ENCODE assay signal across 8 cellular contexts in the genomic region with DNA sequence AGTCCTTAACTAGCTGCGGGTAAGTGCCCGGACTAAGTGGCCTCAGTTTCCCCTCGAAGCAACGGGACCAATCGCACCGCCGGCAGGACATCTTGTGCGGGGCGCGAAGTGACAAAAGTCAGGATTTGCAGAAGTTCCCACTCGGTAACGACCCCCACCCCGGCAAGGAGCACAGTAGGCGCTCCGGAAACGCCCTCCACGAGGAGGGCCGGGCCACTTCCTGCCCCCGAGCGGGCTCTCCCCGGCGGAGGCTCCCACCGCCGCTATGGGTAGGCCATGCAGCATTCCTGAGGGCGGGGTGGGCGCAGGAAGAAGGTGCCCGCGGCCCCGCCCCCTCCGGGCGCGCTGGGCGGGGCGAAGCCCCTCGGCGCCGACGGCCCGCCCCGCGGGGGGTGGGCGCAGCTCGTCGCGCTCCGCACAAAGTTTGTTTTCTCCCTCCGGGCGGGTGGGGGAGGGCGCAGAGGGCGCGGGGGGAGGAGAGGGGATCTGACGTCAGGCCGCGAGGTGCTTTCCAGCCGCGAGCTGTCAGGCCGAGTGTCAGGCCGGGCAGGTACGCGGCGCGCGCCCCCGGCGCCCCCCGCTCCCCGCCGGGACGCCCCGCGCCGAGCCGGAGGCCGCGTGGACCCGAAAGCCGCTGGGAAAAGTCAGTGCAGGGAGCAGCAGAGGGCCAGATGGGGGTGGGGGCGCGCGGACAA. TPM values are rescaled to one million over a fixed set of nuclear protein-coding genes. Genes with fewer than 3 reads are reported as not detected.
A peak's percentile ranks its signal among the peaks of the same experiment; 100 is the strongest.
DNase-seq lines count a peak whose midpoint lies in the region; ATAC-seq, FAIRE-seq and TF ChIP-seq lines count a peak whose summit lies in the region.

TSS of gene TGIF2 (plus strand) at position 495 of the 695 bp plus-strand sequence. CDS start 5,178 bp downstream, outside the sequence.

- TF ChIP-seq CTCF in AG09309 (IDR thresholded peaks at IDR 0.05; ENCODE audit: control insufficient read depth, insufficient read depth, low read depth, low read length, missing control alignments) (no peak), H1 (IDR thresholded peaks at IDR 0.05; ENCODE audit: control extremely low read depth in 1 of 3, insufficient read depth in 1 of 3, low read depth in 1 of 3, low read length in 3 of 3) (no peak)

- no peak within 1 kb of the TSS; the same call in 1 of the 2 replicates for H2AFZ ChIP-seq in H1 (ENCODE audit: low read length)

- 1% methylated on average over 27 of the region's 80 CpGs; no CpG with 5 or more reads in 1 of the 2 experiments for WGBS in H1 (ENCODE audit: extremely low coverage in 1 of 2, insufficient coverage in 1 of 2, insufficient read length in 1 of 2, insufficient replicate concordance in 2 of 2, low coverage in 1 of 2, low lambda C conversion rate in 2 of 2, missing lambda C conversion rate in 1 of 2), 2 experiments
- 0 to 1% methylated on average over 30 to 36 of the region's 80 CpGs for WGBS in mesodermal cell (ENCODE audit: insufficient coverage in 2 of 2), 2 experiments

- peaks cover 16 to 54% of the 10 kb centered on the region in 2 experiments for H3K79me2 ChIP-seq in H1 (ENCODE audit: control insufficient read depth in 1 of 2, insufficient read depth in 2 of 2, low read length in 2 of 2)

- peak within 1 kb of the TSS; percentile 98 for H2BK120ac ChIP-seq in H1 (replicated peaks; ENCODE audit: low read depth, low read length)

- H4K20me1 ChIP-seq in H1 (replicated peaks in 1 of 2; ENCODE audit: control insufficient read depth in 1 of 2, insufficient read depth in 2 of 2, low read length in 2 of 2): peaks cover 0 to 4% of the 10 kb centered on the region in 2 experiments

- H2BK12ac ChIP-seq in H1 (ENCODE audit: low read depth, low read length): peak within 1 kb of the TSS; percentile 97

- TF ChIP-seq EP300 in H1 (IDR thresholded peaks at IDR 0.05; ENCODE audit: borderline replicate concordance in 1 of 2, low read depth in 2 of 2, low read length in 2 of 2): no peak; a peak in 1 of 3 replicates

- H3K14ac ChIP-seq in H1 (ENCODE audit: insufficient read length): no peak within 1 kb of the TSS

- POLR2A ChIA-PET in H1 (lab: Charles Lee; ENCODE audit: partially characterized antibody): interaction anchor here (0.6 to 17.6 kb wide), 10 partner anchors 13 to 772 kb away, joined by 3 to 388 read pairs (median 4); partner anchors contain the start of gene RAB5IF

- H4K8ac ChIP-seq in H1 (ENCODE audit: extremely low read depth, insufficient read depth, low read length): peak within 1 kb of the TSS; percentile 98; the same call in 1 of the 2 replicates

- H3K9ac ChIP-seq in H1 (replicated peaks in 1 of 4; ENCODE audit: extremely low read depth in 1 of 4, low read depth in 3 of 4, low read length in 3 of 4): peak within 1 kb of the TSS; percentile 85 to 89 (median 86)

- H3K23ac ChIP-seq in H1 (ENCODE audit: insufficient read length): no peak within 1 kb of the TSS

- peaks cover 3% of the 10 kb centered on the region for H3K79me1 ChIP-seq in H1 (ENCODE audit: low read depth, low read length)

- H3K4me2 ChIP-seq in H1 (ENCODE audit: insufficient read depth in 1 of 2, low read depth in 2 of 2, low read length in 2 of 2): peak within 1 kb of the TSS; percentile 98 to 99

- H3K27me3 ChIP-seq in H1 (replicated peaks in 1 of 4; ENCODE audit: control insufficient read depth in 3 of 4, extremely low read depth in 1 of 4, insufficient read depth in 3 of 4, low read length in 3 of 4): no peaks in the 10 kb centered on the region

- peak within 1 kb of the TSS; percentile 75 for H4K5ac ChIP-seq in H1 (ENCODE audit: insufficient read length, low read depth, low read length)

- H2BK20ac ChIP-seq in H1 (ENCODE audit: low read length): peak within 1 kb of the TSS; percentile 10; the same call in 1 of the 2 replicates

- H3K56ac ChIP-seq in H1 (replicated peaks; ENCODE audit: insufficient read length, low read depth, low read length): peak within 1 kb of the TSS; percentile 95

- H3K4ac ChIP-seq in H1 (replicated peaks; ENCODE audit: insufficient read length, low read depth, low read length): peak within 1 kb of the TSS; percentile 54

- FAIRE-seq in H1 (lab: Jason Lieb, UNC): no peak

- peak within 1 kb of the TSS; percentile 99; the same call in 1 of the 2 replicates for H2BK15ac ChIP-seq in H1 (ENCODE audit: low read length)

- peak in 1 of 2 experiments; percentile 38; a peak in 1 of 3 replicates for TF ChIP-seq POLR2A in H1 (IDR thresholded peaks at IDR 0.05; ENCODE audit: control extremely low read depth in 1 of 2, low read depth in 2 of 2, low read length in 2 of 2)

- no peak for DNase-seq in AG09309 (ENCODE audit: low read depth)
- peak; percentile 68 for DNase-seq in NOMO-1 treated with dmso at 0.1 percent for 144 hours (lab: John Stamatoyannopoulos, UW; ENCODE audit: unreplicated experiment)
- DNase-seq in activated CD8-positive, alpha-beta memory T cell treated with anti-CD3 and anti-CD28 coated beads for 48 hours (ENCODE audit: low read depth in 2 of 3, low spot score in 2 of 3): peak; percentile 80 to 91 (median 80)
- DNase-seq in H1 (ENCODE audit: low read depth in 1 of 2, low spot score in 2 of 2): peak; percentile 73 to 95
- DNase-seq in stimulated activated CD8-positive, alpha-beta memory T cell treated with anti-CD3 and anti-CD28 coated beads, Interleukin-15, amount 100 ng/mL, for 48 hours (ENCODE audit: low read depth in 2 of 2): peak; percentile 88 to 90

- H2AK5ac ChIP-seq in H1 (ENCODE audit: low read depth, low read length): peak within 1 kb of the TSS; percentile 86

- H3K23me2 ChIP-seq in H1 (ENCODE audit: low read depth, low read length): peaks cover 17% of the 10 kb centered on the region

- H3K9me3 ChIP-seq in H1 (ENCODE audit: insufficient read depth in 2 of 2, low read depth in 1 of 2, low read length in 1 of 2) (no peaks in the 10 kb centered on the region), mesodermal cell (ENCODE audit: control insufficient read depth, low read length) (no peaks in the 10 kb centered on the region)

- H3K4me1 ChIP-seq in H1 (replicated peaks in 1 of 4; ENCODE audit: control insufficient read depth in 3 of 4, insufficient read depth in 4 of 4, low read length in 3 of 4) (peaks cover 14 to 31% (median 18%) of the 10 kb centered on the region in 4 experiments), mesodermal cell (ENCODE audit: control insufficient read depth, insufficient read depth, low read length, poor library complexity, severe bottlenecking) (peaks cover 21% of the 10 kb centered on the region)

- peak within 1 kb of the TSS; percentile 93 for H2BK5ac ChIP-seq in H1 (ENCODE audit: low read depth, low read length)

- H3K18ac ChIP-seq in H1 (ENCODE audit: extremely low read depth, low read length): peak within 1 kb of the TSS; percentile 100

- peak within 1 kb of the TSS; percentile 94 for H4K91ac ChIP-seq in H1 (replicated peaks; ENCODE audit: insufficient read length, low read length)

- H3K36me3 ChIP-seq in H1 (ENCODE audit: control insufficient read depth in 2 of 4, insufficient read depth in 4 of 4, low read length in 3 of 4) (no peaks in the 10 kb centered on the region; a peak in 2 of 8 replicates), mesodermal cell (ENCODE audit: control insufficient read depth, insufficient read depth, low read length) (peaks cover 19% of the 10 kb centered on the region)

- H3K27ac ChIP-seq in H1 (ENCODE audit: low read depth, low read length): peak within 1 kb of the TSS; percentile 85
- peak within 1 kb of the TSS; percentile 93 for H3K27ac ChIP-seq in mesodermal cell (ENCODE audit: low read depth, low read length, severe bottlenecking)

- CTCF ChIA-PET in H1 (lab: Charles Lee; ENCODE audit: partially characterized antibody): interaction anchor here (2.3 to 18.0 kb wide), 2 partner anchors 16 to 32 kb away, joined by 11 to 202 read pairs; partner anchors contain the start of gene MYL9

- H3K4me3 ChIP-seq in AG09309 (ENCODE audit: control insufficient read depth, low read depth, low read length): peak within 1 kb of the TSS; percentile 83
- peak within 1 kb of the TSS; percentile 63 to 98 (median 78) for H3K4me3 ChIP-seq in H1 (ENCODE audit: extremely low read depth in 1 of 4, insufficient read depth in 2 of 4, low read depth in 3 of 4, low read length in 4 of 4)
- H3K4me3 ChIP-seq in mesodermal cell (ENCODE audit: extremely low read depth, insufficient read depth, low read length, poor library complexity, severe bottlenecking): peak within 1 kb of the TSS; percentile 97

- ATAC-seq in GM18873 (IDR thresholded peaks at IDR 0.05; ENCODE audit: low FRiP score, unreplicated experiment): peak; percentile 46
- ATAC-seq in HG03135 (IDR thresholded peaks at IDR 0.05; ENCODE audit: unreplicated experiment): peak; percentile 56

- no peak for TF ChIP-seq RAD21 in H1 (IDR thresholded peaks at IDR 0.05 in 1 of 2, conservative IDR thresholded peaks at IDR 0.05 in 1 of 2; ENCODE audit: low read depth in 2 of 2, low read length in 2 of 2)

TF ChIP-seq in H1, 55 proteins besides CTCF, POLR2A, EP300 and RAD21 (continues in another document):
- TF ChIP-seq ZNF274 (IDR thresholded peaks at IDR 0.05; ENCODE audit: borderline replicate concordance, extremely low read depth, low read length): no peak
- no peak for TF ChIP-seq SP1 (IDR thresholded peaks at IDR 0.05; ENCODE audit: low read depth, low read length)
- TF ChIP-seq TAF7 (optimal IDR thresholded peaks at IDR 0.05; ENCODE audit: borderline replicate concordance, low read depth, low read length): peak; percentile 30
- no peak for TF ChIP-seq TCF12 (IDR thresholded peaks at IDR 0.05; ENCODE audit: low read depth, low read length)
- no peak for TF ChIP-seq GTF2F1 (IDR thresholded peaks at IDR 0.05; ENCODE audit: borderline replicate concordance, low read depth, low read length)

RNA-seq across cellular contexts. Expression of gene TGIF2, which starts in this region (rescaled TPM):
- 76.7 and 77.7 TPM in 2 replicates for total RNA-seq in H1 (2021; fragmentation: NEBNext Ultra II Directional; extraction: Animal tissue kit (Norgen Biotek cat#: 25700))
- polyA plus RNA-seq in H1 (2011; rRNA removed): 49.7 and 74.5 TPM in 2 replicates
- 47.5 TPM for polyA plus RNA-seq in H1 (2011; cell fraction: cytosol; rRNA removed)
- 57.4 TPM for polyA plus RNA-seq in H1 (2011; cell fraction: nucleus; rRNA removed)
- 32.6 to 40.3 TPM (median 35.4 TPM) in 4 replicates for polyA plus RNA-seq in H1 (2012, experiment 1 of 2)
- polyA plus RNA-seq in H1 (2012, experiment 2 of 2): 37.6 TPM
- 52.6 TPM for polyA plus RNA-seq in H1 (2013, experiment 1 of 2)
- 60.1 TPM for polyA plus RNA-seq in H1 (2013, experiment 2 of 2)
- 42.7 and 55.0 TPM in 2 replicates for polyA minus RNA-seq in H1 (2011; rRNA and poly(A)+ RNA removed)
- polyA minus RNA-seq in H1 (2011; cell fraction: cytosol; rRNA and poly(A)+ RNA removed): 37.8 TPM
- 20.0 TPM for polyA minus RNA-seq in H1 (2011; cell fraction: nucleus; rRNA and poly(A)+ RNA removed)
- polyA plus RNA-seq in mesodermal cell (2013, experiment 1 of 2): 19.9 TPM
- polyA plus RNA-seq in mesodermal cell (2013, experiment 2 of 2): 18.1 TPM
